Comparison of ENCODE assay signal across 9 cellular contexts in genomic region chr5:44011518-44011917, GRCh38.
"Had no signal": no experiment of that assay in that cellular context is flagged by ENCODE, and none has a peak within 500 bp of the region (broad histone marks: within the 10 kb centered on the region; RNA-seq: fewer than 3 reads in every experiment).

No MANE protein-coding gene starts in this region.

- DNase-seq: HFFc6, KBM-7 had no signal

- H3K4me2 ChIP-seq: GM23338, KMS-11 had no signal

- H3K4me3 ChIP-seq: GM23338, HAP-1 had no signal

- H3K27ac ChIP-seq: HL-60, KMS-11 had no signal

- H3K9me3 ChIP-seq: HAP-1 had no signal

- ATAC-seq: GM23338, HCT116 had no signal

- FAIRE-seq: H1, H54 had no signal

- H3K4me1 ChIP-seq: HAP-1 had no signal

- H3K9ac ChIP-seq: KMS-11 had no signal

- H3K36me3 ChIP-seq: HAP-1 had no signal

- H2AFZ ChIP-seq: GM23338 had no signal
